Comparison of ENCODE assay signal across 1 cellular context in the genomic region with DNA sequence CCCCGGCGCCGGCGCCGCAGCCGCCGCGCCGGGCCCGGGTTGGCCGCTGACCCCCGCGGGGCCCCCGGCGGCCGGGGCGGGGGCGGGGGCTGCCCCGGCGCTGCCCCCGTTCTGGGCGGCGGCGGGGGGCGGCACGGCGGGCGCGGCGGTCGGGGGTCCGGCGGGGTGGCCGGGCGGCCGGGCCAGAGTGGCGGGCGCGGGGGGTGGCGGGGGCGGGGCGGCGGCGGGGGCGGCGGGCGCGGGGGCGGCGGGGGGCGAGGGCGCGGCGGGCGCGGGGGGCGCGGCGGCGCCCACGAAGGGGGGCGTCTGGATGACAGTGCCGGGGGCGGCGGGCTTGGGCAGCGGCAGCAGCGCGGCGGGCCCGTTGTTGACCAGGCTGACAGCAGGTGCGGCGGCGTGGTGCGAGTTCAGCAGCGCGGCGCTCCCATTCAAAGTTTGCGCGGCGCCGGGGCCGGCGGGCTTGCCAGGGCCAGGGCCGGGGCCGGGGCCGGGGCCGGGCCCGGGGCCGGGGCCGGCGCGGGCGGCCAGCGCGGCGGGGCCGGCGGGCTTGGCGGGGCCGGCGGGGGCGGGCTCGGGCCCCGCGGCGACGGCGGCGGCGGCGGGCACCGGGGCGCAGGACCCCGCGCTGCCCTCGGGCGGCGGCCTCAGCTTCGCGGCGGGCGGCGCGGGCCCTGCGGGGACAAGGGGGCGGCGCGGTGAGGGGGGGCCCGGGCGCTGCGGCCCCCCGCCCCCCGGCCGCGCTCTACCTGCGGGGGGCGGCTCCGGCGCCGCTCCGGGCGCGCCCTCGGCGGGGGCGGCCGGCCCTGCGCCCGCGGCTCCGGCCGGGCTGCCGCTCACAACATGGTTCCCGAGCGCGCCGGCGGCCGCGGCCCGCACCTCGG.
TF ChIP-seq lines count a peak whose summit lies in the region.

No MANE protein-coding gene starts in this region.

TF ChIP-seq in HCT116, 20 proteins besides CTCF, POLR2A, EP300 and RAD21 (continued from another document):
- TF ChIP-seq POLR2AphosphoS5 (IDR thresholded peaks at IDR 0.05; ENCODE audit: low read depth, low read length) (no peak), SRF (IDR thresholded peaks at IDR 0.05; ENCODE audit: low read depth) (no peak), ZNF274 (IDR thresholded peaks at IDR 0.05; ENCODE audit: low read depth, low read length) (no peak)
